ENCODE assay signal across 8 cellular contexts in genomic region chr10:119306514-119306951, GRCh38.
DNase-seq lines count a peak whose midpoint lies in the region; FAIRE-seq and TF ChIP-seq lines count a peak whose summit lies in the region.

No MANE protein-coding gene starts in this region.

- no peaks in the 10 kb centered on the region for H3K27me3 ChIP-seq in CD8-positive, alpha-beta memory T cell (ENCODE audit: insufficient read depth, low read length, poor library complexity, severe bottlenecking)
- no peaks in the 10 kb centered on the region for H3K27me3 ChIP-seq in H1 (replicated peaks in 1 of 4; ENCODE audit: control insufficient read depth in 3 of 4, extremely low read depth in 1 of 4, insufficient read depth in 3 of 4, low read length in 3 of 4)

- H4K5ac ChIP-seq in H1 (ENCODE audit: insufficient read length, low read depth, low read length), result no peak overlapping the region

- no peak for FAIRE-seq in H1 (lab: Jason Lieb, UNC)

- H3K18ac ChIP-seq in H1 (ENCODE audit: extremely low read depth, low read length), result no peak overlapping the region

- peaks cover 56 to 76% (median 59%) of the 10 kb centered on the region in 3 donors for H3K4me1 Mint-ChIP-seq in CD8-positive, alpha-beta memory T cell

- 87% methylated on average over 9 of the region's 9 CpGs; no CpG with 5 or more reads in 1 of the 2 experiments for WGBS in H1 (ENCODE audit: extremely low coverage in 1 of 2, insufficient coverage in 1 of 2, insufficient read length in 1 of 2, insufficient replicate concordance in 2 of 2, low coverage in 1 of 2, low lambda C conversion rate in 2 of 2, missing lambda C conversion rate in 1 of 2), 2 experiments

- no peak overlapping the region for H2AFZ ChIP-seq in H1 (ENCODE audit: low read length)

- TF ChIP-seq CTCF in GM20000 (IDR thresholded peaks at IDR 0.05; ENCODE audit: extremely low read depth, missing control alignments) (peak; percentile 74), H1 (IDR thresholded peaks at IDR 0.05; ENCODE audit: control extremely low read depth in 1 of 3, insufficient read depth in 1 of 3, low read depth in 1 of 3, low read length in 3 of 3) (peak; percentile 37 to 52 (median 40))

- no peaks in the 10 kb centered on the region for H3K36me3 ChIP-seq in CD8-positive, alpha-beta memory T cell (ENCODE audit: insufficient read depth, low read length)
- H3K36me3 ChIP-seq in H1 (ENCODE audit: control insufficient read depth in 2 of 4, insufficient read depth in 4 of 4, low read length in 3 of 4), result no peaks in the 10 kb centered on the region

- peak overlapping the region; percentile 92 to 98 (median 98) for H3K27ac Mint-ChIP-seq in CD8-positive, alpha-beta memory T cell

- H3K9ac ChIP-seq in H1 (replicated peaks in 1 of 4; ENCODE audit: extremely low read depth in 1 of 4, low read depth in 3 of 4, low read length in 3 of 4), result no peak overlapping the region

- DNase-seq in CD8-positive, alpha-beta memory T cell, result peak; percentile 59 to 88 (median 75)
- DNase-seq in GM20000 (ENCODE audit: low spot score) (peak; percentile 83), HPDE6-E6E7 (ENCODE audit: extremely low spot score) (peak; percentile 67), H1 (ENCODE audit: low read depth in 1 of 2, low spot score in 2 of 2) (no peak), NCI-H82 (lab: John Stamatoyannopoulos, UW) (no peak), NCI-H146 treated with DMSO at 0.1 percent for 48 hours (lab: John Stamatoyannopoulos, UW; ENCODE audit: unreplicated experiment) (no peak)
- peak; percentile 68 to 75 for DNase-seq in activated CD4-positive, alpha-beta T cell treated with anti-CD3 and anti-CD28 coated beads for 4 hours
- DNase-seq in stimulated activated CD4-positive, alpha-beta T cell treated with anti-CD3 and anti-CD28 coated beads, Interleukin-12 subunit alpha, Interleukin-12 subunit beta, amount 100 ng/mL, for 4 hours, result peak; percentile 58

- no peak overlapping the region for H4K8ac ChIP-seq in H1 (ENCODE audit: extremely low read depth, insufficient read depth, low read length)

- H2AK5ac ChIP-seq in H1 (ENCODE audit: low read depth, low read length), result no peak overlapping the region

- no peak overlapping the region for H2BK12ac ChIP-seq in H1 (ENCODE audit: low read depth, low read length)

- no peaks in the 10 kb centered on the region for H3K36me3 Mint-ChIP-seq in CD8-positive, alpha-beta memory T cell

- no peak overlapping the region for H3K4me2 ChIP-seq in H1 (ENCODE audit: insufficient read depth in 1 of 2, low read depth in 2 of 2, low read length in 2 of 2)

- no peak overlapping the region for H3K23ac ChIP-seq in H1 (ENCODE audit: insufficient read length)

- no peak for TF ChIP-seq POLR2A in H1 (IDR thresholded peaks at IDR 0.05; ENCODE audit: control extremely low read depth in 1 of 2, low read depth in 2 of 2, low read length in 2 of 2)

- H3K23me2 ChIP-seq in H1 (ENCODE audit: low read depth, low read length), result no peaks in the 10 kb centered on the region

- POLR2A ChIA-PET in CD8-positive, alpha-beta memory T cell (lab: Charles Lee), result interaction anchor here (0.6 to 2.9 kb wide), 5 partner anchors 35 to 209 kb away, joined by 7 to 18 read pairs (median 9); partner anchors contain the start of gene GRK5
- POLR2A ChIA-PET in H1 (lab: Charles Lee; ENCODE audit: partially characterized antibody), result no interaction called here

- peak in 1 of 2 experiments; percentile 33; a peak in 2 of 4 replicates for TF ChIP-seq RAD21 in H1 (IDR thresholded peaks at IDR 0.05 in 1 of 2, conservative IDR thresholded peaks at IDR 0.05 in 1 of 2; ENCODE audit: low read depth in 2 of 2, low read length in 2 of 2)

- CTCF ChIA-PET in CD8-positive, alpha-beta memory T cell (lab: Charles Lee), result interaction anchor here (0.6 to 9.4 kb wide), 20 partner anchors 10 to 183 kb away, joined by 3 to 112 read pairs (median 4); partner anchors contain the start of gene GRK5
- CTCF ChIA-PET in H1 (lab: Charles Lee; ENCODE audit: partially characterized antibody), result interaction anchor here (0.6 to 1.1 kb wide), 7 partner anchors 15 to 233 kb away, joined by 3 to 4 read pairs (median 3); no protein-coding TSS in a partner anchor

- H3K27me3 Mint-ChIP-seq in CD8-positive, alpha-beta memory T cell, result peaks cover 0 to 7% of the 10 kb centered on the region in 2 donors

- no peak overlapping the region for H2BK120ac ChIP-seq in H1 (replicated peaks; ENCODE audit: low read depth, low read length)

- H3K79me1 ChIP-seq in H1 (ENCODE audit: low read depth, low read length), result no peaks in the 10 kb centered on the region; the same call in 1 of the 2 replicates

- no peak overlapping the region for H2BK5ac ChIP-seq in H1 (ENCODE audit: low read depth, low read length)

- peak overlapping the region; percentile 70 for H3K4me3 ChIP-seq in CD8-positive, alpha-beta memory T cell (ENCODE audit: low read length)
- H3K4me3 ChIP-seq in H1 (ENCODE audit: extremely low read depth in 1 of 4, insufficient read depth in 2 of 4, low read depth in 3 of 4, low read length in 4 of 4), result no peak overlapping the region

- H3K56ac ChIP-seq in H1 (replicated peaks; ENCODE audit: insufficient read length, low read depth, low read length), result no peak overlapping the region

- peak overlapping the region; percentile 73 to 95 (median 90) for H3K4me3 Mint-ChIP-seq in CD8-positive, alpha-beta memory T cell

- H3K9me3 Mint-ChIP-seq in CD8-positive, alpha-beta memory T cell, result peaks cover 0 to 1% (median 0%) of the 10 kb centered on the region in 5 donors

- H2BK20ac ChIP-seq in H1 (ENCODE audit: low read length), result no peak overlapping the region

- peaks cover 60% of the 10 kb centered on the region for H3K4me1 ChIP-seq in CD8-positive, alpha-beta memory T cell (ENCODE audit: insufficient read depth, low read length)
- H3K4me1 ChIP-seq in H1 (replicated peaks in 1 of 4; ENCODE audit: control insufficient read depth in 3 of 4, insufficient read depth in 4 of 4, low read length in 3 of 4), result no peaks in the 10 kb centered on the region

- no peak overlapping the region for H2BK15ac ChIP-seq in H1 (ENCODE audit: low read length)

- H3K27ac ChIP-seq in CD8-positive, alpha-beta memory T cell (ENCODE audit: low read depth, low read length), result peak overlapping the region; percentile 83
- no peak overlapping the region for H3K27ac ChIP-seq in H1 (ENCODE audit: low read depth, low read length)

- no peak overlapping the region for H3K14ac ChIP-seq in H1 (ENCODE audit: insufficient read length)

- no peaks in the 10 kb centered on the region for H3K9me3 ChIP-seq in CD8-positive, alpha-beta memory T cell (ENCODE audit: low read length)
- no peaks in the 10 kb centered on the region for H3K9me3 ChIP-seq in H1 (ENCODE audit: insufficient read depth in 2 of 2, low read depth in 1 of 2, low read length in 1 of 2)

- H3K4ac ChIP-seq in H1 (replicated peaks; ENCODE audit: insufficient read length, low read depth, low read length), result no peak overlapping the region

- TF ChIP-seq EP300 in H1 (IDR thresholded peaks at IDR 0.05; ENCODE audit: borderline replicate concordance in 1 of 2, low read depth in 2 of 2, low read length in 2 of 2), result no peak

- H4K91ac ChIP-seq in H1 (replicated peaks; ENCODE audit: insufficient read length, low read length), result no peak overlapping the region

- H4K20me1 ChIP-seq in H1 (replicated peaks in 1 of 2; ENCODE audit: control insufficient read depth in 1 of 2, insufficient read depth in 2 of 2, low read length in 2 of 2), result no peaks in the 10 kb centered on the region

- H3K79me2 ChIP-seq in H1 (ENCODE audit: control insufficient read depth in 1 of 2, insufficient read depth in 2 of 2, low read length in 2 of 2), result no peaks in the 10 kb centered on the region

TF ChIP-seq in H1, 55 proteins besides CTCF, POLR2A, EP300 and RAD21:
- TF ChIP-seq RBBP5 (IDR thresholded peaks at IDR 0.05; ENCODE audit: borderline replicate concordance, low read depth, low read length) (no peak), HDAC6 (IDR thresholded peaks at IDR 0.05; ENCODE audit: low read depth, low read length) (no peak), JUN (IDR thresholded peaks at IDR 0.05; ENCODE audit: low read depth, low read length) (no peak), CEBPB (IDR thresholded peaks at IDR 0.05; ENCODE audit: low read depth, low read length) (no peak), TAF7 (optimal IDR thresholded peaks at IDR 0.05; ENCODE audit: borderline replicate concordance, low read depth, low read length) (no peak), GTF2F1 (IDR thresholded peaks at IDR 0.05; ENCODE audit: borderline replicate concordance, low read depth, low read length) (no peak), TCF12 (IDR thresholded peaks at IDR 0.05; ENCODE audit: low read depth, low read length) (no peak), CHD2 (IDR thresholded peaks at IDR 0.05; ENCODE audit: low read length) (no peak), JUND (IDR thresholded peaks at IDR 0.05; ENCODE audit: low read length) (no peak), BRCA1 (IDR thresholded peaks at IDR 0.05; ENCODE audit: low read depth, low read length) (no peak), CHD1 (IDR thresholded peaks at IDR 0.05; ENCODE audit: low read depth, low read length) (no peak), KDM4A (IDR thresholded peaks at IDR 0.05; ENCODE audit: low read depth, low read length, severe bottlenecking) (no peak), YY1 (IDR thresholded peaks at IDR 0.05; ENCODE audit: low read depth, low read length) (no peak), EZH2 (IDR thresholded peaks at IDR 0.05; ENCODE audit: low read depth, low read length, severe bottlenecking) (no peak), KDM1A (IDR thresholded peaks at IDR 0.05; ENCODE audit: borderline replicate concordance, low read length) (no peak)

Comparison
In these comparisons a context has a peak if more than half of its experiments do, and no peak if none do; other contexts are left out.
1. DNase-seq: peak in CD8-positive, alpha-beta memory T cell (5 of 5), GM20000 (single experiment), HPDE6-E6E7 (single experiment), activated CD4-positive, alpha-beta T cell treated with anti-CD3 and anti-CD28 coated beads for 4 hours (2 of 2) and stimulated activated CD4-positive, alpha-beta T cell treated with anti-CD3 and anti-CD28 coated beads, Interleukin-12 subunit alpha, Interleukin-12 subunit beta, amount 100 ng/mL, for 4 hours (single experiment); none in H1 (0 of 2), NCI-H82 (single experiment) and NCI-H146 treated with DMSO at 0.1 percent for 48 hours (single experiment).